8 cellular contexts compared by ENCODE assay signal in the genomic region with DNA sequence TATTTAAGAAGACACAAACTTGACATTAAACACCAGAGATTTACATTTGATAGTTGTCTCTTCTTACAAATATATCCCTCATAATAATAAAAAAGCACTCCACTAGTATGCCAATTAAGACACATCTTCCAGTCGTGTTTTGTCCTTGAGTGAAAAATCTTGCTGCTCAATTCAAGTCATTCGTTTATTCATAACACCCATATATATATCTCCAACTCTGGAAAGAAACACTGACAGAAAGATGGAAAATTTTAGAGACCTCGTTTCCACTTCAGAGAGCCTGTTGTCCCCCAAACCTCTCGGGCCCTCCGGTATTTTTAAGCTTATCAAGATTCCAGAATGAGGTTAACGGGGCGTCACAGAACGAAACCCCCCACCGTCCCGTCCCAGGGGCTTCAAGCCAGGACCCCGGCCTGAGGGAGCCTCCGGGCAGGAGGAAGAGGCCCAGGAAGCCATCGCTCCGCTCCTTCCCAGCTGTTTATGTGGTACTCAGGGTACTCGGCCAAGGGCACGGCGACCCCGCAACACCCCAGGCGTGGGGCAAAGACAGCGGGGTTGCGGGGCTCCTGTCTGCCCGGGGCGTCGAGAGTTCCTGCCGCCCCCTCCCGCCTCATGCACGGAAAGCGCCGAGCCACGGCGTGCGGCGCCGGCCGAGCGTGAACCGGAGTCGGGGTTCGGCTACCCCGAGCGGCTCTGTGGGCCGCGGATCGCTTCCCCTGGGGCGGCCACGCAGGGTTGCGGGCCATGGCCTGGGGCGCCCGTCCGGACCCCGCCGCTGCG. TPM values are rescaled to one million over a fixed set of nuclear protein-coding genes. Genes with fewer than 3 reads are reported as not detected.
DNase-seq lines count a peak whose midpoint lies in the region; ATAC-seq, FAIRE-seq and TF ChIP-seq lines count a peak whose summit lies in the region.

No MANE protein-coding gene starts in this region.

- peaks cover 31% of the 10 kb centered on the region for H3K4me1 Mint-ChIP-seq in activated naive CD4-positive, alpha-beta T cell treated with anti-CD3 and anti-CD28 coated beads, Interleukin-2, amount 10 ng/mL, durations not matched to agents 7 days and 5 days

- intact Hi-C loops in left cardiac atrium (cut with DNase I), result loop anchor here in 1 of 2 donors (5.0 kb wide), 1 partner anchor 65 kb away; no protein-coding TSS in a partner anchor

- peak overlapping the region; percentile 28 for H3K27ac Mint-ChIP-seq in activated naive CD4-positive, alpha-beta T cell treated with anti-CD3 and anti-CD28 coated beads, Interleukin-2, amount 10 ng/mL, durations not matched to agents 7 days and 5 days

- ATAC-seq in GM18502 (IDR thresholded peaks at IDR 0.05; ENCODE audit: poor library complexity, unreplicated experiment), result peak; percentile 3
- ATAC-seq in HG03439 (IDR thresholded peaks at IDR 0.05; ENCODE audit: unreplicated experiment), result peak; percentile 2
- peak in 1 of 2 donors; percentile 14 for ATAC-seq in left cardiac atrium

- TF ChIP-seq CTCF in D721Med (IDR thresholded peaks at IDR 0.05; ENCODE audit: insufficient read depth, missing control alignments), result no peak

- peaks cover 8% of the 10 kb centered on the region for H3K36me3 Mint-ChIP-seq in activated naive CD4-positive, alpha-beta T cell treated with anti-CD3 and anti-CD28 coated beads, Interleukin-2, amount 10 ng/mL, durations not matched to agents 7 days and 5 days

- H3K27me3 Mint-ChIP-seq in activated naive CD4-positive, alpha-beta T cell treated with anti-CD3 and anti-CD28 coated beads, Interleukin-2, amount 10 ng/mL, durations not matched to agents 7 days and 5 days, result peaks cover 57% of the 10 kb centered on the region

- peak overlapping the region; percentile 64 for H3K4me3 Mint-ChIP-seq in activated naive CD4-positive, alpha-beta T cell treated with anti-CD3 and anti-CD28 coated beads, Interleukin-2, amount 10 ng/mL, durations not matched to agents 7 days and 5 days

- CTCF ChIA-PET in activated naive CD4-positive, alpha-beta T cell treated with anti-CD3 and anti-CD28 coated beads, Interleukin-2, amount 10 ng/mL, durations not matched to agents 7 days and 5 days (lab: Charles Lee), result interaction anchor here (0.8 kb wide), 1 partner anchor 59 kb away, joined by 3 read pairs; no protein-coding TSS in a partner anchor

- no peak for FAIRE-seq in D721Med (lab: Jason Lieb, UNC)

- DNase-seq in activated naive CD4-positive, alpha-beta T cell treated with anti-CD3 and anti-CD28 coated beads, Interleukin-2, amount 10 ng/mL, durations not matched to agents 7 days and 5 days, result peak; percentile 35
- DNase-seq in left cardiac atrium (peak; percentile 37), retina (peak; percentile 83), D721Med (ENCODE audit: insufficient read length, low spot score) (no peak), NCI-H1092 (lab: John Stamatoyannopoulos, UW) (no peak)
- DNase-seq in central memory CD4-positive, alpha-beta T cell, result no peak

- H3K9me3 Mint-ChIP-seq in activated naive CD4-positive, alpha-beta T cell treated with anti-CD3 and anti-CD28 coated beads, Interleukin-2, amount 10 ng/mL, durations not matched to agents 7 days and 5 days, result no peaks in the 10 kb centered on the region

RNA-seq across cellular contexts. Expression of a gene that starts 0.6 kb away (rescaled TPM):
- total RNA-seq in left cardiac atrium, result 10 to 100 TPM; 37.7 to 39.9 TPM

Comparison
In these comparisons a context has a peak if more than half of its experiments do, and no peak if none do; other contexts are left out.
1. DNase-seq: peak in activated naive CD4-positive, alpha-beta T cell treated with anti-CD3 and anti-CD28 coated beads, Interleukin-2, amount 10 ng/mL, durations not matched to agents 7 days and 5 days (single experiment), left cardiac atrium (single experiment) and retina (single experiment); none in central memory CD4-positive, alpha-beta T cell (single experiment), D721Med (single experiment) and NCI-H1092 (single experiment).